Comparison of ENCODE assay signal across 22 cellular contexts in genomic region chr6:157120523-157121232, GRCh38.
"Had no signal": no experiment of that assay in that cellular context is flagged by ENCODE, and none has a peak within 500 bp of the region (broad histone marks: within the 10 kb centered on the region; RNA-seq: fewer than 3 reads in every experiment).

No MANE protein-coding gene starts in this region.

- H3K36me3 ChIP-seq: ascending aorta, colonic mucosa, lower lobe of right lung, sigmoid colon, thyroid gland, uterus had no signal

- H3K27ac Mint-ChIP-seq: activated CD4-positive, alpha-beta T cell treated with anti-CD3 and anti-CD28 coated beads, Interleukin-2, amount 10 ng/mL, durations not matched to agents 7 days and 5 days; activated naive CD8-positive, alpha-beta T cell treated with anti-CD3 and anti-CD28 coated beads, Interleukin-2, amount 10 ng/mL, durations not matched to agents 7 days and 5 days; stimulated activated naive CD8-positive, alpha-beta T cell treated with anti-CD3 and anti-CD28 coated beads, Interleukin-15, Interleukin-2, amounts not matched to agents 100 ng/mL and 50 ng/mL, for 24 hours had no signal

- H3K9me3 ChIP-seq: ascending aorta, colonic mucosa, lower lobe of right lung, sigmoid colon, thyroid gland, uterus had no signal

- H3K4me2 ChIP-seq: hepatocyte had no signal

- H3K4me3 Mint-ChIP-seq: activated B cell treated with CpG ODN at 0.5 μM for 24 hours; activated CD4-positive, alpha-beta T cell treated with anti-CD3 and anti-CD28 coated beads, Interleukin-2, amount 10 ng/mL, durations not matched to agents 7 days and 5 days; activated naive CD8-positive, alpha-beta T cell treated with anti-CD3 and anti-CD28 coated beads, Interleukin-2, amount 10 ng/mL, durations not matched to agents 7 days and 5 days; stimulated activated naive CD8-positive, alpha-beta T cell treated with anti-CD3 and anti-CD28 coated beads, Interleukin-15, Interleukin-2, amounts not matched to agents 100 ng/mL and 50 ng/mL, for 24 hours had no signal

- H3K4me1 ChIP-seq: colonic mucosa, uterus had no signal

- H2AFZ ChIP-seq: hepatocyte had no signal

- H3K27me3 ChIP-seq: ascending aorta, colonic mucosa, hepatocyte, sigmoid colon, thyroid gland, uterus had no signal

- FAIRE-seq: TTC549 had no signal

- H3K27me3 Mint-ChIP-seq: activated B cell treated with CpG ODN at 0.5 μM for 24 hours; activated CD4-positive, alpha-beta T cell treated with anti-CD3 and anti-CD28 coated beads, Interleukin-2, amount 10 ng/mL, durations not matched to agents 7 days and 5 days; activated naive CD8-positive, alpha-beta T cell treated with anti-CD3 and anti-CD28 coated beads, Interleukin-2, amount 10 ng/mL, durations not matched to agents 7 days and 5 days; naive B cell; stimulated activated naive CD8-positive, alpha-beta T cell treated with anti-CD3 and anti-CD28 coated beads, Interleukin-15, Interleukin-2, amounts not matched to agents 100 ng/mL and 50 ng/mL, for 24 hours had no signal

- H3K4me3 ChIP-seq: ascending aorta, colonic mucosa, hepatocyte, lower lobe of right lung, sigmoid colon, thyroid gland, uterus had no signal

- ATAC-seq: lower lobe of right lung had no signal

- H3K9me3 Mint-ChIP-seq: activated B cell treated with CpG ODN at 0.5 μM for 24 hours; activated CD4-positive, alpha-beta T cell treated with anti-CD3 and anti-CD28 coated beads, Interleukin-2, amount 10 ng/mL, durations not matched to agents 7 days and 5 days; activated naive CD8-positive, alpha-beta T cell treated with anti-CD3 and anti-CD28 coated beads, Interleukin-2, amount 10 ng/mL, durations not matched to agents 7 days and 5 days; naive B cell; stimulated activated naive CD8-positive, alpha-beta T cell treated with anti-CD3 and anti-CD28 coated beads, Interleukin-15, Interleukin-2, amounts not matched to agents 100 ng/mL and 50 ng/mL, for 24 hours had no signal

- DNase-seq: activated B cell treated with CpG ODN at 0.5 μM for 24 hours; activated CD4-positive, alpha-beta T cell treated with anti-CD3 and anti-CD28 coated beads, Interleukin-2, amount 10 ng/mL, durations not matched to agents 7 days and 5 days; activated gamma-delta T cell treated with Interleukin-2 at 50 U/mL for 16 hours; activated naive CD8-positive, alpha-beta T cell treated with anti-CD3 and anti-CD28 coated beads, Interleukin-2, amount 10 ng/mL, durations not matched to agents 7 days and 5 days; activated T-cell treated with anti-CD3 and anti-CD28 coated beads, Interleukin-2, amount 50 U/mL, for 48 hours; colonic mucosa; effector CD4-positive, alpha-beta T cell; lower lobe of right lung; midbrain; naive B cell; nucleus accumbens; sigmoid colon; stimulated activated CD4-positive, alpha-beta T cell treated with anti-CD3 and anti-CD28 coated beads, Interleukin-2, amount 100 ng/mL, for 48 hours; stimulated activated CD8-positive, alpha-beta memory T cell treated with anti-CD3 and anti-CD28 coated beads, Interleukin-4, amount 100 ng/mL, for 48 hours; T-helper 2 cell; thyroid gland; uterus had no signal

- H3K27ac ChIP-seq: ascending aorta, colonic mucosa, epithelial cell of prostate, hepatocyte, lower lobe of right lung, sigmoid colon, uterus had no signal
